Comparison of ENCODE assay signal across 16 cellular contexts in genomic region chr6:10522929-10523573, GRCh38. TPM values are rescaled to one million over a fixed set of nuclear protein-coding genes. Genes with fewer than 3 reads are reported as not detected.
DNase-seq lines count a peak whose midpoint lies in the region; ATAC-seq and TF ChIP-seq lines count a peak whose summit lies in the region.
"Had no signal": no experiment of that assay in that cellular context is flagged by ENCODE, and none has a peak within 500 bp of the region (broad histone marks: within the 10 kb centered on the region; RNA-seq: fewer than 3 reads in every experiment).

No MANE protein-coding gene starts in this region.

- peak overlapping the region; percentile 52 for H3K4ac ChIP-seq in mesendoderm (ENCODE audit: low read depth, low read length)

- H3K9me3 Mint-ChIP-seq in MCF 10A (ENCODE audit: unreplicated experiment) = no peaks in the 10 kb centered on the region
- H3K9me3 Mint-ChIP-seq: activated T-helper 17 cell treated with anti-CD3 and anti-CD28 coated beads, Interleukin-2, amount 50 U/mL, for 72 hours; IgD-negative memory B cell had no signal

- DNase-seq in breast epithelium (ENCODE audit: low spot score in 2 of 2) = no peak
- DNase-seq in MCF 10A (ENCODE audit: unreplicated experiment) = no peak
- DNase-seq in mesendoderm = peak; percentile 66
- no peak for DNase-seq in transverse colon
- DNase-seq in SKM-1 (lab: John Stamatoyannopoulos, UW; ENCODE audit: unreplicated experiment) = no peak
- DNase-seq: 8988T; activated CD4-positive, alpha-beta T cell treated with anti-CD3 and anti-CD28 coated beads, Interleukin-2, amount 50 U/mL, for 1 hour; NCI-H1417; NCI-H524 treated with DMSO at 0.1 percent for 48 hours; T-helper 17 cell; testis had no signal

- peak overlapping the region; percentile 44 for H3K56ac ChIP-seq in mesendoderm (ENCODE audit: low read length)

- BruUV-seq in MCF 10A (replicated peaks; lab: Mats Ljungman, UMichigan) = no TSS peak

- CTCF ChIA-PET in MCF 10A (lab: Yijun Ruan, JAX) = interaction anchor here (0.6 to 1.5 kb wide), 3 partner anchors 12 to 507 kb away, joined by 3 to 10 read pairs (median 3); no protein-coding TSS in a partner anchor

- no peak overlapping the region for H2BK5ac ChIP-seq in mesendoderm (ENCODE audit: low read length)

- 100% methylated on average over 2 of the region's 21 CpGs for WGBS in mesendoderm (ENCODE audit: extremely low coverage, insufficient coverage, low lambda C conversion rate)
- WGBS in transverse colon (ENCODE audit: low coverage in 1 of 2), 2 donors = 91 to 96% methylated on average over 18 to 21 of the region's 21 CpGs

- H3K4me3 Mint-ChIP-seq in MCF 10A (ENCODE audit: unreplicated experiment) = no peak overlapping the region
- H3K4me3 Mint-ChIP-seq: activated T-helper 17 cell treated with anti-CD3 and anti-CD28 coated beads, Interleukin-2, amount 50 U/mL, for 72 hours; IgD-negative memory B cell; T-helper 17 cell had no signal

- intact Hi-C loops in breast epithelium (cut with DNase I; ENCODE audit: low total_unique reads) (no loop called here), MCF 10A (cut with micrococcal nuclease) (no loop called here), transverse colon (cut with DNase I; ENCODE audit: low total_unique reads) (no loop called here)

- TF ChIP-seq POLR2A in breast epithelium (IDR thresholded peaks at IDR 0.05) (no peak), transverse colon (IDR thresholded peaks at IDR 0.05) (no peak)

- H3K36me3 Mint-ChIP-seq in MCF 10A (ENCODE audit: insufficient read depth, unreplicated experiment) = no peaks in the 10 kb centered on the region
- H3K36me3 Mint-ChIP-seq: IgD-negative memory B cell had no signal

- peak overlapping the region; percentile 2 for H2BK120ac ChIP-seq in mesendoderm (ENCODE audit: low read depth, low read length)

- no peaks in the 10 kb centered on the region for H3K27me3 Mint-ChIP-seq in MCF 10A (ENCODE audit: insufficient read depth, unreplicated experiment)

- peak overlapping the region; percentile 89 for H3K27ac ChIP-seq in breast epithelium
- peak overlapping the region; percentile 11 for H3K27ac ChIP-seq in mesendoderm (ENCODE audit: low read depth, low read length)
- H3K27ac ChIP-seq in transverse colon = peak overlapping the region in 3 of 4 donors; percentile 11 to 64 (median 29)
- H3K27ac ChIP-seq: testis had no signal

- H3K4me1 ChIP-seq in breast epithelium (no peaks in the 10 kb centered on the region), mesendoderm (ENCODE audit: control insufficient read depth, low read depth, low read length) (peaks cover 7% of the 10 kb centered on the region), transverse colon (peaks cover 0 to 29% (median 5%) of the 10 kb centered on the region in 4 donors)
- H3K4me1 ChIP-seq: testis had no signal

- no peak overlapping the region for H3K18ac ChIP-seq in mesendoderm (ENCODE audit: low read length)

- no peaks in the 10 kb centered on the region for H3K27me3 ChIP-seq in breast epithelium
- no peaks in the 10 kb centered on the region for H3K27me3 ChIP-seq in mesendoderm (ENCODE audit: insufficient read depth, low read length, poor library complexity)
- no peaks in the 10 kb centered on the region for H3K27me3 ChIP-seq in transverse colon
- H3K27me3 ChIP-seq: testis had no signal

- POLR2A ChIA-PET in MCF 10A (lab: Yijun Ruan, JAX) = no interaction called here

- no peak overlapping the region for H2AK5ac ChIP-seq in mesendoderm (ENCODE audit: low read length)

- H2BK15ac ChIP-seq in mesendoderm (replicated peaks; ENCODE audit: low read depth) = no peak overlapping the region

- no peak overlapping the region for H3K27ac Mint-ChIP-seq in MCF 10A (ENCODE audit: low read depth, unreplicated experiment)
- H3K27ac Mint-ChIP-seq: activated T-helper 17 cell treated with anti-CD3 and anti-CD28 coated beads, Interleukin-2, amount 50 U/mL, for 72 hours had no signal

- H3K4me1 Mint-ChIP-seq in MCF 10A (ENCODE audit: insufficient read depth, unreplicated experiment) = peaks cover 6% of the 10 kb centered on the region

- H3K4me2 ChIP-seq in mesendoderm (ENCODE audit: low read length) = no peak overlapping the region

- H3K9ac ChIP-seq in mesendoderm (ENCODE audit: low read length) = no peak overlapping the region

- no peaks in the 10 kb centered on the region for H3K79me1 ChIP-seq in mesendoderm (ENCODE audit: low read length)

- TF ChIP-seq EP300 in transverse colon (IDR thresholded peaks at IDR 0.05; ENCODE audit: low read depth) = no peak

- TF ChIP-seq CTCF in breast epithelium (IDR thresholded peaks at IDR 0.05) = no peak
- no peak for TF ChIP-seq CTCF in MCF 10A (IDR thresholded peaks at IDR 0.05; ENCODE audit: unreplicated experiment)
- TF ChIP-seq CTCF in transverse colon (IDR thresholded peaks at IDR 0.05) = no peak

- in situ Hi-C loops in transverse colon (cut with MboI; ENCODE audit: low pct_ligation_motif_present in 1 of 4, low pct_unique_long_range_greater_than_20kb in 1 of 4, low sequenced_read_pairs in 3 of 4) = no loop called here

- H3K36me3 ChIP-seq in breast epithelium (no peaks in the 10 kb centered on the region), mesendoderm (ENCODE audit: control insufficient read depth, insufficient read depth, low read length) (no peaks in the 10 kb centered on the region), transverse colon (no peaks in the 10 kb centered on the region)

- peak overlapping the region; percentile 40 for H4K8ac ChIP-seq in mesendoderm (ENCODE audit: low read depth, low read length)

- H3K23ac ChIP-seq in mesendoderm (ENCODE audit: low read length) = no peak overlapping the region

- no peaks in the 10 kb centered on the region for H3K79me2 ChIP-seq in mesendoderm (ENCODE audit: control insufficient read depth, insufficient read depth, low read length)

- no peak overlapping the region for H4K5ac ChIP-seq in mesendoderm (ENCODE audit: low read length)

- ATAC-seq in esophagus mucosa = peak; percentile 48
- no peak for ATAC-seq in GM18868 (IDR thresholded peaks at IDR 0.05; ENCODE audit: unreplicated experiment)
- ATAC-seq in HG03460 (IDR thresholded peaks at IDR 0.05; ENCODE audit: unreplicated experiment) = no peak
- ATAC-seq: activated T-helper 17 cell treated with anti-CD3 and anti-CD28 coated beads, Interleukin-2, amount 50 U/mL, for 72 hours; T-helper 17 cell had no signal

- H3K9me3 ChIP-seq in breast epithelium (no peaks in the 10 kb centered on the region), transverse colon (no peaks in the 10 kb centered on the region)
- H3K9me3 ChIP-seq: testis had no signal

- H3K4me3 ChIP-seq in breast epithelium = peak overlapping the region in 1 of 3 donors; percentile 23
- no peak overlapping the region for H3K4me3 ChIP-seq in mesendoderm (ENCODE audit: low read length)
- H3K4me3 ChIP-seq in transverse colon = no peak overlapping the region
- H3K4me3 ChIP-seq: testis had no signal

RNA-seq across cellular contexts. Expression of gene GCNT2, which starts 1.9 kb away (rescaled TPM):
- total RNA-seq in breast epithelium = 10 to 100 TPM in 2 of 3 donors, 1 to 10 TPM in 1; 1.4 to 22.0 (median 13.4) TPM
- 0.63 and 0.96 TPM in 2 replicates for total RNA-seq in MCF 10A (2022)
- total RNA-seq in esophagus mucosa = 8.1 TPM
- polyA plus RNA-seq in mesendoderm (2013, experiment 1 of 2) = 27.3 TPM
- polyA plus RNA-seq in mesendoderm (2013, experiment 2 of 2) = 26.5 TPM
- total RNA-seq in transverse colon = 10 to 100 TPM; 18.7 to 53.4 (median 31.3) TPM

Comparison
In these comparisons a context has a peak if more than half of its experiments do, and no peak if none do; other contexts are left out.
1. H3K27ac ChIP-seq: peak in every context shown above with its lines; median percentile 89 in breast epithelium; 29 in transverse colon; 11 in mesendoderm.